Comparison of ENCODE assay signal across 10 cellular contexts in genomic region chr11:66011239-66011784, GRCh38. TPM values are rescaled to one million over a fixed set of nuclear protein-coding genes. Genes with fewer than 3 reads are reported as not detected.
DNase-seq lines count a peak whose midpoint lies in the region; ATAC-seq and TF ChIP-seq lines count a peak whose summit lies in the region.
"Had no signal": no experiment of that assay in that cellular context is flagged by ENCODE, and none has a peak within 500 bp of the region (broad histone marks: within the 10 kb centered on the region; RNA-seq: fewer than 3 reads in every experiment).

No MANE protein-coding gene starts in this region.

- intact Hi-C loops in head of caudate nucleus (cut with DNase I), result no loop called here

- H3K4me1 ChIP-seq in parathyroid adenoma, result peaks cover 14% of the 10 kb centered on the region

- H3K9me3 ChIP-seq in MG63, result no peaks in the 10 kb centered on the region
- no peaks in the 10 kb centered on the region for H3K9me3 ChIP-seq in parathyroid adenoma (ENCODE audit: control insufficient read depth, low read length)

- ATAC-seq in esophagus mucosa, result peak; percentile 73

- DNase-seq in DMS79 (lab: John Stamatoyannopoulos, UW) (peak; percentile 60), MG63 (peak; percentile 66), head of caudate nucleus (no peak), COLO668 (lab: John Stamatoyannopoulos, UW; ENCODE audit: unreplicated experiment) (no peak), NCI-H1105 treated with DMSO at 0.1 percent for 48 hours (lab: John Stamatoyannopoulos, UW) (no peak)
- no peak for DNase-seq in stimulated activated CD4-positive, alpha-beta T cell treated with anti-CD3 and anti-CD28 coated beads, Interleukin-2, amount 100 ng/mL, for 24 hours
- DNase-seq: CD4-positive, alpha-beta memory T cell had no signal

- H3K27me3 ChIP-seq in MG63 (no peaks in the 10 kb centered on the region), parathyroid adenoma (ENCODE audit: control insufficient read depth, insufficient read depth, low read length) (no peaks in the 10 kb centered on the region)

- H3K36me3 ChIP-seq in MG63 (peaks cover 4% of the 10 kb centered on the region; the same call in 1 of the 2 replicates), parathyroid adenoma (ENCODE audit: control insufficient read depth, insufficient read depth, low read length) (no peaks in the 10 kb centered on the region)

- H3K9ac ChIP-seq in parathyroid adenoma, result no peak overlapping the region

- no peak overlapping the region for H3K4me3 ChIP-seq in MG63
- no peak overlapping the region for H3K4me3 ChIP-seq in parathyroid adenoma (ENCODE audit: low read depth, low read length)

- peak overlapping the region; percentile 75 for H2AFZ ChIP-seq in parathyroid adenoma

- no peak for TF ChIP-seq CTCF in parathyroid adenoma (IDR thresholded peaks at IDR 0.05)

- no peak overlapping the region for H3K27ac ChIP-seq in parathyroid adenoma

- no peak overlapping the region for H3K4me2 ChIP-seq in parathyroid adenoma (ENCODE audit: low read length)

- H3K79me2 ChIP-seq in parathyroid adenoma, result no peaks in the 10 kb centered on the region

RNA-seq across cellular contexts. Expression of gene CST6, which starts 0.5 kb away (rescaled TPM):
- not detected in 2 replicates for total RNA-seq in MG63 (2014; rRNA removed; shearing (Covaris generic); ENCODE audit: low replicate concordance)
- total RNA-seq in esophagus mucosa, result 9.2 TPM
- total RNA-seq: CD4-positive, alpha-beta memory T cell; osteocyte had no signal

RNA-seq across cellular contexts. Expression of gene BANF1, which starts 9.0 kb away (rescaled TPM):
- 329 and 468 TPM in 2 replicates for total RNA-seq in MG63 (2014; rRNA removed; shearing (Covaris generic); ENCODE audit: low replicate concordance)
- total RNA-seq in esophagus mucosa, result 145 TPM

RNA-seq across cellular contexts. Expression of gene EIF1AD, which starts 9.4 kb away (rescaled TPM):
- total RNA-seq in MG63 (2014; rRNA removed; shearing (Covaris generic); ENCODE audit: low replicate concordance), result 17.5 and 32.3 TPM in 2 replicates
- 23.0 TPM for total RNA-seq in esophagus mucosa

RNA-seq across cellular contexts. Expression of gene CATSPER1, which starts 15.0 kb away (rescaled TPM):
- total RNA-seq in MG63 (2014; rRNA removed; shearing (Covaris generic); ENCODE audit: low replicate concordance), result 2.4 TPM in 1 of 2 replicates, not detected in the other
- total RNA-seq in esophagus mucosa, result not detected
- total RNA-seq: CD4-positive, alpha-beta memory T cell had no signal

RNA-seq across cellular contexts. Expression of gene GAL3ST3, which starts 37.6 kb away (rescaled TPM):
- not detected in 2 replicates for total RNA-seq in MG63 (2014; rRNA removed; shearing (Covaris generic); ENCODE audit: low replicate concordance)
- total RNA-seq in esophagus mucosa, result not detected
- total RNA-seq: CD4-positive, alpha-beta memory T cell had no signal

Comparison
In these comparisons a context has a peak if more than half of its experiments do, and no peak if none do; other contexts are left out.
1. DNase-seq: peak in DMS79 (single experiment) and MG63 (single experiment); none in head of caudate nucleus (0 of 42), COLO668 (single experiment), NCI-H1105 treated with DMSO at 0.1 percent for 48 hours (single experiment) and stimulated activated CD4-positive, alpha-beta T cell treated with anti-CD3 and anti-CD28 coated beads, Interleukin-2, amount 100 ng/mL, for 24 hours (0 of 2).
2. RNA of gene CST6, which starts 0.5 kb away (total RNA-seq): 9.2 TPM in esophagus mucosa (single experiment); not detected in MG63; every median in the first group is over 10 times any median in the second.